In genomic region chr17:42402121-42402516, GRCh38 we compare ENCODE assay signal across 14 cellular contexts. TPM values are rescaled to one million over a fixed set of nuclear protein-coding genes. Genes with fewer than 3 reads are reported as not detected.
DNase-seq lines count a peak whose midpoint lies in the region; ATAC-seq and TF ChIP-seq lines count a peak whose summit lies in the region.
"Had no signal": no experiment of that assay in that cellular context is flagged by ENCODE, and none has a peak within 500 bp of the region (broad histone marks: within the 10 kb centered on the region; RNA-seq: fewer than 3 reads in every experiment).

No MANE protein-coding gene starts in this region.

- TF ChIP-seq POLR2A in gastrocnemius medialis (IDR thresholded peaks at IDR 0.05): no peak

- no peak for TF ChIP-seq CTCF in gastrocnemius medialis (IDR thresholded peaks at IDR 0.05 in 4 of 5, conservative IDR thresholded peaks at IDR 0.05 in 1 of 5)

- ATAC-seq in gastrocnemius medialis (no peak), GM21619 (IDR thresholded peaks at IDR 0.05; ENCODE audit: unreplicated experiment) (no peak)
- ATAC-seq: esophagus mucosa had no signal

- in situ Hi-C loops in gastrocnemius medialis (cut with MboI; ENCODE audit: low sequenced_read_pairs in 4 of 4): no loop called here

- H3K4me3 ChIP-seq in esophagus (ENCODE audit: low read depth in 1 of 2, low read length in 2 of 2) (no peak overlapping the region), gastrocnemius medialis (no peak overlapping the region)

- H3K4me1 ChIP-seq in esophagus (ENCODE audit: control insufficient read depth in 2 of 2, insufficient read depth in 2 of 2, low read length in 1 of 2) (no peaks in the 10 kb centered on the region), gastrocnemius medialis (peaks cover 24 to 41% of the 10 kb centered on the region in 2 donors)

- H3K27ac ChIP-seq in esophagus (ENCODE audit: low read depth in 2 of 2, low read length in 1 of 2) (peak overlapping the region; percentile 21 to 58), gastrocnemius medialis (peak overlapping the region; percentile 38 to 59 (median 56))
- H3K27ac ChIP-seq: brain microvascular endothelial cell had no signal

- H3K9me3 ChIP-seq in esophagus (ENCODE audit: control insufficient read depth in 2 of 2, insufficient read depth in 1 of 2, low read depth in 1 of 2, low read length in 1 of 2) (no peaks in the 10 kb centered on the region), gastrocnemius medialis (no peaks in the 10 kb centered on the region)

- WGBS in esophagus, 2 donors: 26 to 44% methylated on average over 3 of the region's 3 CpGs

- H3K36me3 ChIP-seq in esophagus (ENCODE audit: control insufficient read depth in 2 of 2, insufficient read depth in 2 of 2, low read length in 1 of 2) (peaks cover 0 to 14% of the 10 kb centered on the region in 2 donors), gastrocnemius medialis (peaks cover 0 to 13% of the 10 kb centered on the region in 2 donors)

- H3K27me3 ChIP-seq in esophagus (ENCODE audit: control insufficient read depth in 1 of 2, insufficient read depth in 2 of 2, low read length in 2 of 2) (no peaks in the 10 kb centered on the region), gastrocnemius medialis (no peaks in the 10 kb centered on the region)
- H3K27me3 ChIP-seq: brain microvascular endothelial cell had no signal

- DNase-seq in NCI-H2107 treated with DMSO at 0.1 percent for 48 hours (lab: John Stamatoyannopoulos, UW; ENCODE audit: unreplicated experiment): peak; percentile 24
- DNase-seq in NCI-H2107 (lab: John Stamatoyannopoulos, UW): no peak
- peak; percentile 52 for DNase-seq in NCI-H69 (lab: John Stamatoyannopoulos, UW)
- no peak for DNase-seq in gastrocnemius medialis
- no peak for DNase-seq in activated gamma-delta T cell treated with Interleukin-2 at 50 U/mL for 16 hours
- no peak for DNase-seq in GDM1 (lab: John Stamatoyannopoulos, UW)
- DNase-seq: 8988T, brain microvascular endothelial cell, NCI-H2171 treated with DMSO at 0.1 percent for 48 hours, nephron progenitor cell had no signal

- intact Hi-C loops in gastrocnemius medialis (cut with DNase I; ENCODE audit: low total_unique reads): no loop called here

RNA-seq across cellular contexts. Expression of gene STAT3, which starts 13.9 kb away (rescaled TPM):
- 10 to 100 TPM; 30.8 to 64.2 TPM for polyA plus RNA-seq in esophagus
- total RNA-seq in gastrocnemius medialis: 100 to 1,000 TPM in 3 of 4 donors, 10 to 100 TPM in 1; 88.4 to 203 (median 130) TPM

RNA-seq across cellular contexts. Expression of gene CAVIN1, which starts 20.9 kb away (rescaled TPM):
- polyA plus RNA-seq in esophagus: 10 to 100 TPM; 40.0 to 60.4 TPM
- 100 to 1,000 TPM in 3 of 4 donors, 10 to 100 TPM in 1; 64.9 to 137 (median 125) TPM for total RNA-seq in gastrocnemius medialis
- polyA plus RNA-seq: IgD-negative memory B cell had no signal

RNA-seq across cellular contexts. Expression of gene ATP6V0A1, which starts 56.6 kb away (rescaled TPM):
- polyA plus RNA-seq in esophagus: 10 to 100 TPM; 27.0 to 27.5 TPM
- total RNA-seq in gastrocnemius medialis: 100 to 1,000 TPM in 2 of 4 donors, 10 to 100 TPM in 2; 65.3 to 138 (median 95.3) TPM

Comparison
In these comparisons a context has a peak if more than half of its experiments do, and no peak if none do; other contexts are left out.
1. DNase-seq: peak in NCI-H2107 treated with DMSO at 0.1 percent for 48 hours (single experiment) and NCI-H69 (single experiment); none in NCI-H2107 (single experiment), gastrocnemius medialis (0 of 2), activated gamma-delta T cell treated with Interleukin-2 at 50 U/mL for 16 hours (single experiment) and GDM1 (single experiment).